In genomic region chr2:30798536-30798991, GRCh38 we compare ENCODE assay signal across 1 cellular context.
TF ChIP-seq lines count a peak whose summit lies in the region.

No MANE protein-coding gene starts in this region.

TF ChIP-seq in H1, 55 proteins besides CTCF, POLR2A, EP300 and RAD21 (continued from another document):
- TF ChIP-seq E2F6 (IDR thresholded peaks at IDR 0.05) (no peak), RNF2 (IDR thresholded peaks at IDR 0.05; ENCODE audit: borderline replicate concordance, low read depth, low read length, missing control alignments, poor library complexity, severe bottlenecking) (no peak), CHD7 (IDR thresholded peaks at IDR 0.05; ENCODE audit: insufficient replicate concordance, low read length) (no peak), ZNF274 (IDR thresholded peaks at IDR 0.05; ENCODE audit: borderline replicate concordance, extremely low read depth, low read length) (no peak), JUND (IDR thresholded peaks at IDR 0.05; ENCODE audit: low read length) (no peak)
